2 cellular contexts compared by ENCODE assay signal in the genomic region with DNA sequence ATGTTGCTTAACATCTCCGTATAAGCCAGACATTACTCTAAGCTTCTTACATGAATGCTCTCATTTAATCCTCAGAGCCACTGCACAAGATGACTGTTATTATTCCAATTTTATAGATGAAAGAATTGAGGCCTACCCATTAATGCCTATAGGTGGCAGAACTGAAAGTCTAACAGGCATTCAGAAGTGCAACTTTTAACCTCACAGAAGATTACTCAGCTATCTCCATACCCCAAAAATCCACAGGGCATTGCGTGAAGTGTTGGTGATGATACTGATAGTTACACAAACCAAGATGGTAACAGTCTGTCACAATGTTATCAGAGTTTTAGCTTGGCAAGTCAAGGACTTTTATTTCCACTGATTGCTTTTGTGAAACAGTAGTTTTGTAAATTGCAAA.
TF ChIP-seq lines count a peak whose summit lies in the region.

No MANE protein-coding gene starts in this region.

TF ChIP-seq in GM23338, 12 proteins besides CTCF, POLR2A, EP300 and RAD21 (continues in another document):
- TF ChIP-seq STAT1 (IDR thresholded peaks at IDR 0.05; ENCODE audit: unreplicated experiment) (no peak), CREB1 (CRISPR knock-in tag; IDR thresholded peaks at IDR 0.05; ENCODE audit: low read depth) (no peak), JUNB (IDR thresholded peaks at IDR 0.05; ENCODE audit: unreplicated experiment) (no peak), ZNF114 (CRISPR knock-in tag; IDR thresholded peaks at IDR 0.05) (no peak), ZNF331 (CRISPR knock-in tag; IDR thresholded peaks at IDR 0.05; ENCODE audit: low read depth) (no peak), NANOG (IDR thresholded peaks at IDR 0.05; ENCODE audit: borderline replicate concordance) (no peak), EZH2 (IDR thresholded peaks at IDR 0.05; ENCODE audit: low read depth, unreplicated experiment) (no peak)
- TF ChIP-seq, protein P1, sequence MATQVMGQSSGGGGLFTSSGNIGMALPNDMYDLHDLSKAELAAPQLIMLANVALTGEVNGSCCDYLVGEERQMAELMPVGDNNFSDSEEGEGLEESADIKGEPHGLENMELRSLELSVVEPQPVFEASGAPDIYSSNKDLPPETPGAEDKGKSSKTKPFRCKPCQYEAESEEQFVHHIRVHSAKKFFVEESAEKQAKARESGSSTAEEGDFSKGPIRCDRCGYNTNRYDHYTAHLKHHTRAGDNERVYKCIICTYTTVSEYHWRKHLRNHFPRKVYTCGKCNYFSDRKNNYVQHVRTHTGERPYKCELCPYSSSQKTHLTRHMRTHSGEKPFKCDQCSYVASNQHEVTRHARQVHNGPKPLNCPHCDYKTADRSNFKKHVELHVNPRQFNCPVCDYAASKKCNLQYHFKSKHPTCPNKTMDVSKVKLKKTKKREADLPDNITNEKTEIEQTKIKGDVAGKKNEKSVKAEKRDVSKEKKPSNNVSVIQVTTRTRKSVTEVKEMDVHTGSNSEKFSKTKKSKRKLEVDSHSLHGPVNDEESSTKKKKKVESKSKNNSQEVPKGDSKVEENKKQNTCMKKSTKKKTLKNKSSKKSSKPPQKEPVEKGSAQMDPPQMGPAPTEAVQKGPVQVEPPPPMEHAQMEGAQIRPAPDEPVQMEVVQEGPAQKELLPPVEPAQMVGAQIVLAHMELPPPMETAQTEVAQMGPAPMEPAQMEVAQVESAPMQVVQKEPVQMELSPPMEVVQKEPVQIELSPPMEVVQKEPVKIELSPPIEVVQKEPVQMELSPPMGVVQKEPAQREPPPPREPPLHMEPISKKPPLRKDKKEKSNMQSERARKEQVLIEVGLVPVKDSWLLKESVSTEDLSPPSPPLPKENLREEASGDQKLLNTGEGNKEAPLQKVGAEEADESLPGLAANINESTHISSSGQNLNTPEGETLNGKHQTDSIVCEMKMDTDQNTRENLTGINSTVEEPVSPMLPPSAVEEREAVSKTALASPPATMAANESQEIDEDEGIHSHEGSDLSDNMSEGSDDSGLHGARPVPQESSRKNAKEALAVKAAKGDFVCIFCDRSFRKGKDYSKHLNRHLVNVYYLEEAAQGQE (IDR thresholded peaks at IDR 0.05; ENCODE audit: unreplicated experiment), result no peak
- TF ChIP-seq, protein P2, sequence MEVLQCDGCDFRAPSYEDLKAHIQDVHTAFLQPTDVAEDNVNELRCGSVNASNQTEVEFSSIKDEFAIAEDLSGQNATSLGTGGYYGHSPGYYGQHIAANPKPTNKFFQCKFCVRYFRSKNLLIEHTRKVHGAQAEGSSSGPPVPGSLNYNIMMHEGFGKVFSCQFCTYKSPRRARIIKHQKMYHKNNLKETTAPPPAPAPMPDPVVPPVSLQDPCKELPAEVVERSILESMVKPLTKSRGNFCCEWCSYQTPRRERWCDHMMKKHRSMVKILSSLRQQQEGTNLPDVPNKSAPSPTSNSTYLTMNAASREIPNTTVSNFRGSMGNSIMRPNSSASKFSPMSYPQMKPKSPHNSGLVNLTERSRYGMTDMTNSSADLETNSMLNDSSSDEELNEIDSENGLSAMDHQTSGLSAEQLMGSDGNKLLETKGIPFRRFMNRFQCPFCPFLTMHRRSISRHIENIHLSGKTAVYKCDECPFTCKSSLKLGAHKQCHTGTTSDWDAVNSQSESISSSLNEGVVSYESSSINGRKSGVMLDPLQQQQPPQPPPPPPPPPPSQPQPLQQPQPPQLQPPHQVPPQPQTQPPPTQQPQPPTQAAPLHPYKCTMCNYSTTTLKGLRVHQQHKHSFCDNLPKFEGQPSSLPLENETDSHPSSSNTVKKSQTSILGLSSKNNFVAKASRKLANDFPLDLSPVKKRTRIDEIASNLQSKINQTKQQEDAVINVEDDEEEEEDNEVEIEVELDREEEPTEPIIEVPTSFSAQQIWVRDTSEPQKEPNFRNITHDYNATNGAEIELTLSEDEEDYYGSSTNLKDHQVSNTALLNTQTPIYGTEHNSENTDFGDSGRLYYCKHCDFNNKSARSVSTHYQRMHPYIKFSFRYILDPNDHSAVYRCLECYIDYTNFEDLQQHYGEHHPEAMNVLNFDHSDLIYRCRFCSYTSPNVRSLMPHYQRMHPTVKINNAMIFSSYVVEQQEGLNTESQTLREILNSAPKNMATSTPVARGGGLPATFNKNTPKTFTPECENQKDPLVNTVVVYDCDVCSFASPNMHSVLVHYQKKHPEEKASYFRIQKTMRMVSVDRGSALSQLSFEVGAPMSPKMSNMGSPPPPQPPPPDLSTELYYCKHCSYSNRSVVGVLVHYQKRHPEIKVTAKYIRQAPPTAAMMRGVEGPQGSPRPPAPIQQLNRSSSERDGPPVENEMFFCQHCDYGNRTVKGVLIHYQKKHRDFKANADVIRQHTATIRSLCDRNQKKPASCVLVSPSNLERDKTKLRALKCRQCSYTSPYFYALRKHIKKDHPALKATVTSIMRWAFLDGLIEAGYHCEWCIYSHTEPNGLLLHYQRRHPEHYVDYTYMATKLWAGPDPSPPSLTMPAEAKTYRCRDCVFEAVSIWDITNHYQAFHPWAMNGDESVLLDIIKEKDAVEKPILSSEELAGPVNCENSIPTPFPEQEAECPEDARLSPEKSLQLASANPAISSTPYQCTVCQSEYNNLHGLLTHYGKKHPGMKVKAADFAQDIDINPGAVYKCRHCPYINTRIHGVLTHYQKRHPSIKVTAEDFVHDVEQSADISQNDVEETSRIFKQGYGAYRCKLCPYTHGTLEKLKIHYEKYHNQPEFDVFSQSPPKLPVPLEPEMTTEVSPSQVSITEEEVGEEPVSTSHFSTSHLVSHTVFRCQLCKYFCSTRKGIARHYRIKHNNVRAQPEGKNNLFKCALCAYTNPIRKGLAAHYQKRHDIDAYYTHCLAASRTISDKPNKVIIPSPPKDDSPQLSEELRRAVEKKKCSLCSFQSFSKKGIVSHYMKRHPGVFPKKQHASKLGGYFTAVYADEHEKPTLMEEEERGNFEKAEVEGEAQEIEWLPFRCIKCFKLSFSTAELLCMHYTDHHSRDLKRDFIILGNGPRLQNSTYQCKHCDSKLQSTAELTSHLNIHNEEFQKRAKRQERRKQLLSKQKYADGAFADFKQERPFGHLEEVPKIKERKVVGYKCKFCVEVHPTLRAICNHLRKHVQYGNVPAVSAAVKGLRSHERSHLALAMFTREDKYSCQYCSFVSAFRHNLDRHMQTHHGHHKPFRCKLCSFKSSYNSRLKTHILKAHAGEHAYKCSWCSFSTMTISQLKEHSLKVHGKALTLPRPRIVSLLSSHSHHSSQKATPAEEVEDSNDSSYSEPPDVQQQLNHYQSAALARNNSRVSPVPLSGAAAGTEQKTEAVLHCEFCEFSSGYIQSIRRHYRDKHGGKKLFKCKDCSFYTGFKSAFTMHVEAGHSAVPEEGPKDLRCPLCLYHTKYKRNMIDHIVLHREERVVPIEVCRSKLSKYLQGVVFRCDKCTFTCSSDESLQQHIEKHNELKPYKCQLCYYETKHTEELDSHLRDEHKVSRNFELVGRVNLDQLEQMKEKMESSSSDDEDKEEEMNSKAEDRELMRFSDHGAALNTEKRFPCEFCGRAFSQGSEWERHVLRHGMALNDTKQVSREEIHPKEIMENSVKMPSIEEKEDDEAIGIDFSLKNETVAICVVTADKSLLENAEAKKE (CRISPR knock-in tag; IDR thresholded peaks at IDR 0.05), result no peak
- TF ChIP-seq, protein P3, sequence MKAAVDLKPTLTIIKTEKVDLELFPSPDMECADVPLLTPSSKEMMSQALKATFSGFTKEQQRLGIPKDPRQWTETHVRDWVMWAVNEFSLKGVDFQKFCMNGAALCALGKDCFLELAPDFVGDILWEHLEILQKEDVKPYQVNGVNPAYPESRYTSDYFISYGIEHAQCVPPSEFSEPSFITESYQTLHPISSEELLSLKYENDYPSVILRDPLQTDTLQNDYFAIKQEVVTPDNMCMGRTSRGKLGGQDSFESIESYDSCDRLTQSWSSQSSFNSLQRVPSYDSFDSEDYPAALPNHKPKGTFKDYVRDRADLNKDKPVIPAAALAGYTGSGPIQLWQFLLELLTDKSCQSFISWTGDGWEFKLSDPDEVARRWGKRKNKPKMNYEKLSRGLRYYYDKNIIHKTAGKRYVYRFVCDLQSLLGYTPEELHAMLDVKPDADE (IDR thresholded peaks at IDR 0.05), result no peak

TF ChIP-seq in HepG2, 621 proteins besides CTCF, POLR2A, EP300 and RAD21:
- TF ChIP-seq KLF15 (CRISPR knock-in tag; IDR thresholded peaks at IDR 0.05; ENCODE audit: borderline replicate concordance) (no peak), REPIN1 (CRISPR knock-in tag; IDR thresholded peaks at IDR 0.05; ENCODE audit: borderline replicate concordance, low read depth) (no peak), ZNF546 (CRISPR knock-in tag; conservative IDR thresholded peaks at IDR 0.05) (no peak), DPF2 (CRISPR knock-in tag; IDR thresholded peaks at IDR 0.05; ENCODE audit: borderline replicate concordance, low read depth) (no peak), FOSL1 (CRISPR knock-in tag; IDR thresholded peaks at IDR 0.05; ENCODE audit: borderline replicate concordance) (no peak), ZFP90 (CRISPR knock-in tag; IDR thresholded peaks at IDR 0.05; ENCODE audit: borderline replicate concordance) (no peak)
- TF ChIP-seq, protein P4, sequence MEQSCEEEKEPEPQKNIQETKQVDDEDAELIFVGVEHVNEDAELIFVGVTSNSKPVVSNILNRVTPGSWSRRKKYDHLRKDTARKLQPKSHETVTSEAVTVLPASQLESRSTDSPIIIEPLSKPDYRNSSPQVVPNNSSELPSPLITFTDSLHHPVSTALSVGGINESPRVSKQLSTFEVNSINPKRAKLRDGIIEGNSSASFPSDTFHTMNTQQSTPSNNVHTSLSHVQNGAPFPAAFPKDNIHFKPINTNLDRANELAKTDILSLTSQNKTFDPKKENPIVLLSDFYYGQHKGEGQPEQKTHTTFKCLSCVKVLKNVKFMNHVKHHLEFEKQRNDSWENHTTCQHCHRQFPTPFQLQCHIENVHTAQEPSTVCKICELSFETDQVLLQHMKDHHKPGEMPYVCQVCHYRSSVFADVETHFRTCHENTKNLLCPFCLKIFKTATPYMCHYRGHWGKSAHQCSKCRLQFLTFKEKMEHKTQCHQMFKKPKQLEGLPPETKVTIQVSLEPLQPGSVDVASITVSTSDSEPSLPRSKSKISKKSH (CRISPR knock-in tag; IDR thresholded peaks at IDR 0.05; ENCODE audit: borderline replicate concordance), result no peak
